ENCODE assay signal across 1 cellular context in the genomic region with DNA sequence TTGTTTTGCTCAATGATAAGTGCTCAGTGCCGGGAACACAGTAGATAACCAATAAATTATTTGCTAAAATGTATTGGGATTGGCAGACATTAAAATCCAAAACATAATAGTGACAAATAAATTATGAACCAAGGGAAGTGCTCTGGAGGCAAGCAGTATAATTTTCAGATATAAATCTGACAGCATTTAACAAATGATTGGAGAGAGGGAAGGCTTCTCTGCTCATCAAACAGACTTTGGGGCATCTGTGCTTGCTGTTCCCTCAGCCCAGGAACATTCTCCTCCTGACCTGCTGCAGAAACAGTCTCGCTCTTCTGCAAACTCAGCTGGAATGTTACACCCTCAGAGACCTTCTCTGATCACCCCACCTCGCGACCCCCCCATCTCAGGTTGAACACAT.
TF ChIP-seq lines count a peak whose summit lies in the region.

No MANE protein-coding gene starts in this region.

TF ChIP-seq in HepG2, 621 proteins besides CTCF, POLR2A, EP300 and RAD21 (continued from another document):
- TF ChIP-seq ZNF703 (CRISPR knock-in tag; IDR thresholded peaks at IDR 0.05; ENCODE audit: borderline replicate concordance): no peak
- no peak for TF ChIP-seq ZNF160 (CRISPR knock-in tag; IDR thresholded peaks at IDR 0.05)
- no peak for TF ChIP-seq ZNF24 (IDR thresholded peaks at IDR 0.05)
- TF ChIP-seq HHEX (CRISPR knock-in tag; IDR thresholded peaks at IDR 0.05): no peak
- TF ChIP-seq CSRNP2 (CRISPR knock-in tag; conservative IDR thresholded peaks at IDR 0.05; ENCODE audit: low read depth): no peak
- no peak for TF ChIP-seq ZNF558 (CRISPR knock-in tag; IDR thresholded peaks at IDR 0.05; ENCODE audit: borderline replicate concordance)
